ENCODE assay signal across 29 cellular contexts in the genomic region with DNA sequence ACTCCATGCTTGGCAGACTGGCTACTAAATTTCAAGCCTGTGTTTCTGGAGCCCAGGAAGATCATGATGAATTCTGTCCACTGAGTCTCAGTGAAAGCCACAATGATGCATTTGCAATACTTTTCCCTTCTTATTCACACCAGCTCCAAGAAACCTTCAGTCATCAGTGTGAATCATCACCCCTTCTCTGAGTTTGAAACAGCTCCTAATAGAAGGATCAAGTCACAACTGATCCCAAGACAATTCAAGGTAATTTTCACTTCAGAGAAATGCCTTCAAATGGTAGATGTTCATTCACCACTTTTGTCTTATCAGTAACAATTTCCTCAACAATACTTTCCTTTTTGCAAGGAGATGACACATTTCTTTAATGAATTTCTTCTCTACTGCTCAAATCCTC.
"Had no signal": no experiment of that assay in that cellular context is flagged by ENCODE, and none has a peak within 500 bp of the region (broad histone marks: within the 10 kb centered on the region; RNA-seq: fewer than 3 reads in every experiment).

No MANE protein-coding gene starts in this region.

- FAIRE-seq: TTC549 had no signal

- H3K27ac ChIP-seq: body of pancreas, cardiac muscle cell, SK-N-MC, WERI-Rb-1 had no signal

- H3K9me3 Mint-ChIP-seq: activated CD4-positive, alpha-beta memory T cell treated with anti-CD3 and anti-CD28 coated beads, Interleukin-2, amount 10 ng/mL, durations not matched to agents 7 days and 5 days; activated naive CD4-positive, alpha-beta T cell treated with anti-CD3 and anti-CD28 coated beads, Interleukin-2, amount 10 ng/mL, durations not matched to agents 7 days and 5 days; activated naive CD8-positive, alpha-beta T cell treated with anti-CD3 and anti-CD28 coated beads for 36 hours; activated T-cell treated with anti-CD3 and anti-CD28 coated beads, Interleukin-2, amount 50 U/mL, for 72 hours; activated T-helper 2 cell treated with anti-CD3 and anti-CD28 coated beads, Interferon-gamma antibody, Interleukin-2, Interleukin-4, amounts not matched to agents 10 μg/mL and 5 μg/mL and 100 μg/mL, durations not matched to agents 14 hours and 24 hours and 36 hours had no signal

- ATAC-seq: activated CD4-positive, alpha-beta T cell treated with anti-CD3 and anti-CD28 coated beads for 36 hours; activated T-cell treated with anti-CD3 and anti-CD28 coated beads, Interleukin-2, amount 50 U/mL, for 72 hours; body of pancreas; Right ventricle myocardium inferior; T-cell had no signal

- H3K36me3 ChIP-seq: cardiac muscle cell, WERI-Rb-1 had no signal

- H3K27ac Mint-ChIP-seq: activated CD4-positive, alpha-beta memory T cell treated with anti-CD3 and anti-CD28 coated beads, Interleukin-2, amount 10 ng/mL, durations not matched to agents 7 days and 5 days; activated CD4-positive, alpha-beta T cell treated with anti-CD3 and anti-CD28 coated beads for 36 hours; activated naive CD4-positive, alpha-beta T cell treated with anti-CD3 and anti-CD28 coated beads, Interleukin-2, amount 10 ng/mL, durations not matched to agents 7 days and 5 days; activated naive CD8-positive, alpha-beta T cell treated with anti-CD3 and anti-CD28 coated beads for 36 hours; activated T-cell treated with anti-CD3 and anti-CD28 coated beads, Interleukin-2, amount 50 U/mL, for 72 hours; activated T-helper 2 cell treated with anti-CD3 and anti-CD28 coated beads, Interferon-gamma antibody, Interleukin-2, Interleukin-4, amounts not matched to agents 10 μg/mL and 5 μg/mL and 100 μg/mL, durations not matched to agents 14 hours and 24 hours and 36 hours; T-cell had no signal

- H3K4me3 Mint-ChIP-seq: activated CD4-positive, alpha-beta memory T cell treated with anti-CD3 and anti-CD28 coated beads, Interleukin-2, amount 10 ng/mL, durations not matched to agents 7 days and 5 days; activated CD4-positive, alpha-beta T cell treated with anti-CD3 and anti-CD28 coated beads for 36 hours; activated naive CD4-positive, alpha-beta T cell treated with anti-CD3 and anti-CD28 coated beads, Interleukin-2, amount 10 ng/mL, durations not matched to agents 7 days and 5 days; activated naive CD8-positive, alpha-beta T cell treated with anti-CD3 and anti-CD28 coated beads for 36 hours; activated T-cell treated with anti-CD3 and anti-CD28 coated beads, Interleukin-2, amount 50 U/mL, for 72 hours; T-cell had no signal

- H3K4me1 ChIP-seq: body of pancreas had no signal

- H3K27me3 Mint-ChIP-seq: activated CD4-positive, alpha-beta memory T cell treated with anti-CD3 and anti-CD28 coated beads, Interleukin-2, amount 10 ng/mL, durations not matched to agents 7 days and 5 days; activated CD4-positive, alpha-beta T cell treated with anti-CD3 and anti-CD28 coated beads for 36 hours; activated naive CD4-positive, alpha-beta T cell treated with anti-CD3 and anti-CD28 coated beads, Interleukin-2, amount 10 ng/mL, durations not matched to agents 7 days and 5 days; activated naive CD8-positive, alpha-beta T cell treated with anti-CD3 and anti-CD28 coated beads for 36 hours; T-cell had no signal

- H3K27me3 ChIP-seq: body of pancreas, cardiac muscle cell had no signal

- H3K9me3 ChIP-seq: body of pancreas had no signal

- DNase-seq: activated CD4-positive, alpha-beta memory T cell treated with anti-CD3 and anti-CD28 coated beads, Interleukin-2, amount 10 ng/mL, durations not matched to agents 7 days and 5 days; activated CD4-positive, alpha-beta T cell treated with anti-CD3 and anti-CD28 coated beads for 36 hours; activated CD4-positive, alpha-beta T cell treated with anti-CD3 and anti-CD28 coated beads, Interleukin-2, amount 50 U/mL, for 1 hour; activated CD8-positive, alpha-beta memory T cell treated with anti-CD3 and anti-CD28 coated beads, Interleukin-2, amount 50 U/mL, for 4 hours; activated gamma-delta T cell treated with Interleukin-2 at 50 U/mL for 16 hours; activated naive CD4-positive, alpha-beta T cell treated with anti-CD3 and anti-CD28 coated beads, Interleukin-2, amount 10 ng/mL, durations not matched to agents 7 days and 5 days; activated naive CD8-positive, alpha-beta T cell treated with anti-CD3 and anti-CD28 coated beads for 36 hours; activated T-cell treated with anti-CD3 and anti-CD28 coated beads, Interleukin-2, amount 50 U/mL, for 72 hours; body of pancreas; KG1; NCI-H1092; NCI-H1417 treated with DMSO at 0.1 percent for 48 hours; NCI-H1694; NCI-H2029; NCI-H2107; NCI-H2171 treated with DMSO at 0.1 percent for 48 hours; NCI-H226; NCI-H526; NCI-H82; RPMI8226; T-cell; T-helper 2 cell; T1000; WERI-Rb-1 had no signal

- H3K36me3 Mint-ChIP-seq: activated naive CD4-positive, alpha-beta T cell treated with anti-CD3 and anti-CD28 coated beads, Interleukin-2, amount 10 ng/mL, durations not matched to agents 7 days and 5 days; activated naive CD8-positive, alpha-beta T cell treated with anti-CD3 and anti-CD28 coated beads for 36 hours; T-cell had no signal

- H3K4me3 ChIP-seq: body of pancreas, cardiac muscle cell, SK-N-MC had no signal

- H3K4me1 Mint-ChIP-seq: activated CD4-positive, alpha-beta memory T cell treated with anti-CD3 and anti-CD28 coated beads, Interleukin-2, amount 10 ng/mL, durations not matched to agents 7 days and 5 days; activated CD4-positive, alpha-beta T cell treated with anti-CD3 and anti-CD28 coated beads for 36 hours; activated naive CD4-positive, alpha-beta T cell treated with anti-CD3 and anti-CD28 coated beads, Interleukin-2, amount 10 ng/mL, durations not matched to agents 7 days and 5 days; activated naive CD8-positive, alpha-beta T cell treated with anti-CD3 and anti-CD28 coated beads for 36 hours; T-cell had no signal
